In the genomic region with DNA sequence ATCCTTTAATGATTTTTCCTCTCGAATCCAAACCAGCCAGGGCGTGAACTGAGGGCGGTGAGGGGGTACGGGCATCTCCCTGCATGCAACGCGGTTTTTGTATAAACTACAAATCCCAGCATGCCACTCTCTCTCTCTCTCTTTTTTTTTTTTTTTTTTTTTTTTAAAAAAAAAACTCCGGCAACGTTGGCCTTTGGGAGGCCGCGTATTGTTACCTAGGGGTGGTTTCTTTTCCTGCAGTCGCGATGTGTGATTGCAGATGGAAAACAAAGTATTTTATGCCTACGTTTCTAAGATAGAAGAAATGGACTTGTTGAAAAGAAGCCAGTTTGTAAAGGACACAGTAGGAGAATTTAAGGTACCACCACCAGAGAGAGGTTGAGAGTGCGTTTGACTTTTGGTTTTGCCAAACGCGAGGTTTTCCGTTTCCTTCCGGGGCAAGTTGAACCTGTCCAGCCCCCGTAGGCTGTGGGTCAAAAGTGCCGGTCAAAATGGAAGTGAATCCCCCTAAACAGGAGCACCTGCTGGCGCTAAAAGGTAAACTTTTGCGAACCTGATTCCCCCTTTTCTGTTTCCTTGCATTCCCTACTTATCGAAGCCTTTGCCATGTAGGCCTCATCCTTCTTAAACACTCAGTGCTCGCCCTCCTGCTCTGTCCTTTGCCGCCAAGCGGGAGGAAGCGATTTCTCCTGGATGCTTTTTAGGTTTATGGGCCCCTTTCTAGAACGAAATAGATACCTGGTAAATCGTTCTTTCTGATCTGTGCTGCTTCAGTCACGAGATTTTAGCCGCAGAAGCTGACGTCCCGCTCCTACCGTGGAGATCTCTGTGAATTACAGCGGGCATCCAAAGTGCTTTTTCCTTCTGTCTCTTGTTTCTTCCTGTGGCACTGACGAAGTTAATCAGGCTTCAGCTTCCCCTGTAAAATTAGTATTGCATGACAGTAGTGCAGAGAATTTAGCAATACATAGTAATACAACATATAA, we compare ENCODE assay signal across 1 cellular context.
TF ChIP-seq lines count a peak whose summit lies in the region.

A gene with protein sequence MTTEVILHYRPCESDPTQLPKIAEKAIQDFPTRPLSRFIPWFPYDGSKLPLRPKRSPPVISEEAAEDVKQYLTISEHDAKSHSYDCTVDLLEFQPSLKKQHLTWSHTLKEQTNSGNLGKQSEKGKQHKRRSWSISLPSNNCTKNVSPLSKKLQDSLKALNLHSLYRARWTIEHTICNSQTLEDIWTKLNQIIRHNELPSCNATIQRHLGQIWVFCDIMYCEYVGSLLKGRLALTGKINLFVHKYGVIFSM (plus strand): TSS at position 458 of the 986 bp plus-strand sequence. CDS start 4,561 bp downstream, outside the sequence.
TSS of gene TRAPPC13 (plus strand) at position 458 of the 986 bp plus-strand sequence. CDS start at position 492, 34 bp downstream.

TF ChIP-seq in A549, 52 proteins besides CTCF, POLR2A, EP300 and RAD21 (continued from another document):
- TF ChIP-seq ELK1 (IDR thresholded peaks at IDR 0.05; ENCODE audit: low read depth, low read length) (no peak), RCOR1 (IDR thresholded peaks at IDR 0.05; ENCODE audit: low read depth, low read length) (no peak), NFE2L2 (conservative IDR thresholded peaks at IDR 0.05; ENCODE audit: low read length) (no peak), FOSL2 (IDR thresholded peaks at IDR 0.05) (no peak), FOSL2 (CRISPR knock-in tag; IDR thresholded peaks at IDR 0.05) (peak; percentile 7; the same call in 1 of the 2 replicates), HES2 (IDR thresholded peaks at IDR 0.05) (no peak), JUN (IDR thresholded peaks at IDR 0.05) (peak; percentile 78 to 92), GATA3 (IDR thresholded peaks at IDR 0.05; ENCODE audit: borderline replicate concordance) (no peak), TFCP2L1 (CRISPR knock-in tag; IDR thresholded peaks at IDR 0.05) (no peak), HOXA7 (CRISPR knock-in tag; IDR thresholded peaks at IDR 0.05) (no peak), PHF8 (IDR thresholded peaks at IDR 0.05; ENCODE audit: borderline replicate concordance, low read depth) (peak; percentile 68), E2F6 (IDR thresholded peaks at IDR 0.05; ENCODE audit: borderline replicate concordance, low read depth) (0 out of 2 replicates have a peak, but pooled peaks have one; percentile 27), MYC (IDR thresholded peaks at IDR 0.05; ENCODE audit: borderline replicate concordance, low read length) (no peak; the same call in 1 of the 2 replicates), HOXB13 (CRISPR knock-in tag; IDR thresholded peaks at IDR 0.05; ENCODE audit: low read depth) (no peak), RFX5 (IDR thresholded peaks at IDR 0.05) (no peak), ATOH8 (CRISPR knock-in tag; IDR thresholded peaks at IDR 0.05; ENCODE audit: low read depth) (no peak), FOXS1 (CRISPR knock-in tag; IDR thresholded peaks at IDR 0.05) (no peak), CEBPB (IDR thresholded peaks at IDR 0.05) (no peak), ESRRA (IDR thresholded peaks at IDR 0.05; ENCODE audit: borderline replicate concordance, low read length) (no peak), SREBF2 (IDR thresholded peaks at IDR 0.05) (no peak), MAZ (IDR thresholded peaks at IDR 0.05; ENCODE audit: borderline replicate concordance, low read depth, low read length) (no peak), EHF (CRISPR knock-in tag; IDR thresholded peaks at IDR 0.05) (no peak), BHLHE40 (IDR thresholded peaks at IDR 0.05; ENCODE audit: low read depth, low read length) (no peak), RARB (CRISPR knock-in tag; IDR thresholded peaks at IDR 0.05) (no peak), RNF2 (IDR thresholded peaks at IDR 0.05; ENCODE audit: borderline replicate concordance, low read depth) (no peak), EHMT2 (IDR thresholded peaks at IDR 0.05; ENCODE audit: low read depth) (no peak), HOXB5 (CRISPR knock-in tag; IDR thresholded peaks at IDR 0.05) (no peak), CHD2 (IDR thresholded peaks at IDR 0.05; ENCODE audit: low read length, partially characterized antibody) (peak; percentile 23), JUNB (IDR thresholded peaks at IDR 0.05) (no peak), HDAC2 (IDR thresholded peaks at IDR 0.05) (peak; percentile 90), NR3C1 (IDR thresholded peaks at IDR 0.05) (no peak), TP53 (CRISPR knock-in tag; IDR thresholded peaks at IDR 0.05) (no peak), CBX2 (IDR thresholded peaks at IDR 0.05; ENCODE audit: borderline replicate concordance, low read depth) (no peak), HEYL (CRISPR knock-in tag; IDR thresholded peaks at IDR 0.05) (no peak), MAFK (IDR thresholded peaks at IDR 0.05; ENCODE audit: partially characterized antibody) (no peak), ZSCAN20 (CRISPR knock-in tag; IDR thresholded peaks at IDR 0.05) (no peak), BCL3 (IDR thresholded peaks at IDR 0.05) (no peak; the same call in 2 of the 3 replicates)
- TF ChIP-seq, protein P1, sequence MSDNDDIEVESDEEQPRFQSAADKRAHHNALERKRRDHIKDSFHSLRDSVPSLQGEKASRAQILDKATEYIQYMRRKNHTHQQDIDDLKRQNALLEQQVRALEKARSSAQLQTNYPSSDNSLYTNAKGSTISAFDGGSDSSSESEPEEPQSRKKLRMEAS (IDR thresholded peaks at IDR 0.05), result no peak; the same call in 1 of the 2 replicates
- TF ChIP-seq, protein P2, sequence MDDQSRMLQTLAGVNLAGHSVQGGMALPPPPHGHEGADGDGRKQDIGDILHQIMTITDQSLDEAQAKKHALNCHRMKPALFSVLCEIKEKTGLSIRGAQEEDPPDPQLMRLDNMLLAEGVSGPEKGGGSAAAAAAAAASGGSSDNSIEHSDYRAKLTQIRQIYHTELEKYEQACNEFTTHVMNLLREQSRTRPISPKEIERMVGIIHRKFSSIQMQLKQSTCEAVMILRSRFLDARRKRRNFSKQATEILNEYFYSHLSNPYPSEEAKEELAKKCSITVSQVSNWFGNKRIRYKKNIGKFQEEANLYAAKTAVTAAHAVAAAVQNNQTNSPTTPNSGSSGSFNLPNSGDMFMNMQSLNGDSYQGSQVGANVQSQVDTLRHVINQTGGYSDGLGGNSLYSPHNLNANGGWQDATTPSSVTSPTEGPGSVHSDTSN (IDR thresholded peaks at IDR 0.05), result no peak
- TF ChIP-seq, protein P3, sequence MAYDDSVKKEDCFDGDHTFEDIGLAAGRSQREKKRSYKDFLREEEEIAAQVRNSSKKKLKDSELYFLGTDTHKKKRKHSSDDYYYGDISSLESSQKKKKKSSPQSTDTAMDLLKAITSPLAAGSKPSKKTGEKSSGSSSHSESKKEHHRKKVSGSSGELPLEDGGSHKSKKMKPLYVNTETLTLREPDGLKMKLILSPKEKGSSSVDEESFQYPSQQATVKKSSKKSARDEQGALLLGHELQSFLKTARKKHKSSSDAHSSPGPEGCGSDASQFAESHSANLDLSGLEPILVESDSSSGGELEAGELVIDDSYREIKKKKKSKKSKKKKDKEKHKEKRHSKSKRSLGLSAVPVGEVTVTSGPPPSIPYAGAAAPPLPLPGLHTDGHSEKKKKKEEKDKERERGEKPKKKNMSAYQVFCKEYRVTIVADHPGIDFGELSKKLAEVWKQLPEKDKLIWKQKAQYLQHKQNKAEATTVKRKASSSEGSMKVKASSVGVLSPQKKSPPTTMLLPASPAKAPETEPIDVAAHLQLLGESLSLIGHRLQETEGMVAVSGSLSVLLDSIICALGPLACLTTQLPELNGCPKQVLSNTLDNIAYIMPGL (CRISPR knock-in tag; IDR thresholded peaks at IDR 0.05; ENCODE audit: borderline replicate concordance), result no peak
- TF ChIP-seq, protein P4, sequence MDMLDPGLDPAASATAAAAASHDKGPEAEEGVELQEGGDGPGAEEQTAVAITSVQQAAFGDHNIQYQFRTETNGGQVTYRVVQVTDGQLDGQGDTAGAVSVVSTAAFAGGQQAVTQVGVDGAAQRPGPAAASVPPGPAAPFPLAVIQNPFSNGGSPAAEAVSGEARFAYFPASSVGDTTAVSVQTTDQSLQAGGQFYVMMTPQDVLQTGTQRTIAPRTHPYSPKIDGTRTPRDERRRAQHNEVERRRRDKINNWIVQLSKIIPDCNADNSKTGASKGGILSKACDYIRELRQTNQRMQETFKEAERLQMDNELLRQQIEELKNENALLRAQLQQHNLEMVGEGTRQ (IDR thresholded peaks at IDR 0.05), result no peak
